In the genomic region with DNA sequence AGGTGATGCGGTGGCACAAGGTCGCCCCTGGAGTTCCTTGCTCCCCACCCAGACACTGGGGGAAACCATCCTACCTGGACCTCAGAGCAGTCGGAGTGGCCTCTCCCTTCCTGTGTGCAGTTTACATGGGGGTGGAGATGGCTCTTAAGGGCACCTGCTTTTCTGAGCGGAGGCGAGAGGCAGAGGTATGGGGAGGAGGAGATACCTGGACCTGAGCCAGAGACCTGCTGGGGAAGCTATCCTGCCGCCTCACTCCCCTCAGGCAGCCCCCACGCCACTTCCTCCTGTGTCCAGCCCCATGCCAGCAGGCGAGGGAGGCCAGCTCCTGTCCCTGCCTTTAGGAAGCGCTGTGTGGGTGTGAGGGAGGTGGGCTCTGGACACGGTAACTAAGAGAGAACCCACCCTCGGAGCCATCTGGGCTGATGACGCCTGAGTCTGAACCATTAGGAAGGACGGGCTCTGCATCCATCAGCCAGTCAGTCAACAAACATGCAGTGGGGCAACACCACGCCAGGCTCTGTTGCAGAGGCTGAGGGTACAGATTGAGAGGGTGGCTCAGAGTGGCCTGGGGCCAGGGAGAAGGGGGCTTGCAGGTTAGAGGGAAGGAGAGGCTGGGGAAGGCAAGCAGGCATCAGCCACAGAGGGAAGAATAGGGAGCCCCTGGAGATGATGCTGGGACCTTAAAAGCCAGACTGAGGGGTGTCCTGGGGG, we compare ENCODE assay signal across 8 cellular contexts. TPM values are rescaled to one million over a fixed set of nuclear protein-coding genes. Genes with fewer than 3 reads are reported as not detected.
DNase-seq lines count a peak whose midpoint lies in the region; ATAC-seq, FAIRE-seq and TF ChIP-seq lines count a peak whose summit lies in the region.

No MANE protein-coding gene starts in this region.

- H3K9me3 ChIP-seq in DND-41 (ENCODE audit: insufficient read depth, low read length, severe bottlenecking) (no peaks in the 10 kb centered on the region), GM12878 (replicated peaks; ENCODE audit: control insufficient read depth, insufficient read depth, low read length) (no peaks in the 10 kb centered on the region), mucosa of rectum (ENCODE audit: control insufficient read depth in 2 of 2, low read length in 2 of 2) (no peaks in the 10 kb centered on the region), suprapubic skin (no peaks in the 10 kb centered on the region)

- ATAC-seq in DND-41 (ENCODE audit: insufficient read depth, low read depth), result no peak
- ATAC-seq in HG03521 (IDR thresholded peaks at IDR 0.05; ENCODE audit: unreplicated experiment), result peak; percentile 2
- ATAC-seq in GM12878, result peak; percentile 3
- no peak for ATAC-seq in HG03175 (IDR thresholded peaks at IDR 0.05; ENCODE audit: unreplicated experiment)
- ATAC-seq in HG02973 (IDR thresholded peaks at IDR 0.05; ENCODE audit: unreplicated experiment), result no peak

- peak; percentile 50 for DNase-seq in DND-41
- DNase-seq in SW480 (ENCODE audit: low spot score), result peak; percentile 33
- peak; percentile 28 for DNase-seq in GM12878 (ENCODE audit: low read depth, low spot score)
- DNase-seq in suprapubic skin (ENCODE audit: low spot score in 2 of 2), result peak; percentile 67 to 83

- H3K4me2 ChIP-seq in DND-41 (ENCODE audit: insufficient read depth, low read length) (peak overlapping the region; percentile 90), GM12878 (ENCODE audit: control insufficient read depth, insufficient read depth) (peak overlapping the region; percentile 100)

- BruUV-seq in GM12878 (replicated peaks; lab: Mats Ljungman, UMichigan), result no TSS peak

- H4K20me1 ChIP-seq in DND-41 (ENCODE audit: insufficient read depth, low read length) (peaks cover 26% of the 10 kb centered on the region), GM12878 (ENCODE audit: control insufficient read depth, insufficient read depth) (no peaks in the 10 kb centered on the region)

- TF ChIP-seq POLR2A in GM12878 (IDR thresholded peaks at IDR 0.05; ENCODE audit: low read depth, low read length) (peak; percentile 81), suprapubic skin (IDR thresholded peaks at IDR 0.05) (no peak)

- H3K36me3 ChIP-seq in DND-41 (ENCODE audit: insufficient read depth, low read length) (peaks cover 41% of the 10 kb centered on the region), GM12878 (ENCODE audit: control insufficient read depth in 2 of 2, insufficient read depth in 2 of 2, low read length in 1 of 2) (peaks cover 17 to 29% of the 10 kb centered on the region in 2 experiments), mucosa of rectum (ENCODE audit: control insufficient read depth in 2 of 2, insufficient read depth in 2 of 2, low read length in 2 of 2) (peaks cover 0 to 3% of the 10 kb centered on the region in 2 donors), suprapubic skin (no peaks in the 10 kb centered on the region)

- H2AFZ ChIP-seq in DND-41 (ENCODE audit: low read depth, low read length) (no peak overlapping the region), GM12878 (ENCODE audit: control insufficient read depth, low read depth, low read length) (no peak overlapping the region)

- H3K79me2 ChIP-seq in DND-41 (ENCODE audit: insufficient read depth, low read length) (peaks cover 47% of the 10 kb centered on the region), GM12878 (ENCODE audit: control insufficient read depth, insufficient read depth, low read length) (peaks cover 55% of the 10 kb centered on the region)

- SMC1A ChIA-PET in GM12878 (lab: Charles Lee; ENCODE audit: uncharacterized antibody, unreplicated experiment), result interaction anchor here (1.5 to 4.0 kb wide), 3 partner anchors 56 to 186 kb away, joined by 5 to 30 read pairs (median 6); a partner anchor contains a TSS

- RAD21 ChIA-PET in GM12878 (lab: Charles Lee; ENCODE audit: unreplicated experiment), result interaction anchor here (1.5 to 2.8 kb wide), 3 partner anchors 93 to 245 kb away, joined by 3 to 18 read pairs (median 8); a partner anchor contains a TSS

- H3K4me3 ChIP-seq in DND-41 (ENCODE audit: low read depth in 1 of 2, low read length in 2 of 2) (peak overlapping the region; percentile 84 to 93), GM12878 (peak overlapping the region; percentile 96), mucosa of rectum (ENCODE audit: low read length in 2 of 2) (peak overlapping the region; percentile 63 to 68), suprapubic skin (peak overlapping the region; percentile 63)

- H3K27me3 ChIP-seq in DND-41 (ENCODE audit: insufficient read depth, low read length, poor library complexity) (no peaks in the 10 kb centered on the region), GM12878 (replicated peaks in 1 of 2; ENCODE audit: control insufficient read depth in 2 of 2, insufficient read depth in 2 of 2, low read length in 1 of 2) (no peaks in the 10 kb centered on the region), mucosa of rectum (ENCODE audit: control insufficient read depth in 2 of 2, insufficient read depth in 2 of 2, low read length in 2 of 2) (no peaks in the 10 kb centered on the region), suprapubic skin (no peaks in the 10 kb centered on the region)

- CTCF ChIA-PET in GM12878 (lab: Yijun Ruan, JAX), result interaction anchor here (1.0 to 4.9 kb wide), 4 partner anchors 74 to 474 kb away, joined by 3 to 45 read pairs (median 4); a partner anchor contains a TSS

- in situ Hi-C loops in GM12878 (cut with MboI), result loop anchor here (10.0 kb wide), 2 partner anchors 450 to 510 kb away; a partner anchor contains a TSS

- POLR2A ChIA-PET in GM12878 (lab: Charles Lee), result interaction anchor here (0.9 to 5.2 kb wide), 4 partner anchors 57 to 186 kb away, joined by 3 to 59 read pairs (median 6); a partner anchor contains a TSS

- H3K4me1 ChIP-seq in DND-41 (ENCODE audit: insufficient read depth, low read length) (peaks cover 50% of the 10 kb centered on the region), GM12878 (ENCODE audit: control insufficient read depth, insufficient read depth, low read length) (peaks cover 28% of the 10 kb centered on the region), mucosa of rectum (ENCODE audit: control insufficient read depth in 2 of 2, insufficient read depth in 2 of 2, low read length in 2 of 2) (peaks cover 21 to 22% of the 10 kb centered on the region in 2 donors), suprapubic skin (peaks cover 26% of the 10 kb centered on the region)

- TF ChIP-seq RAD21 in GM12878 (IDR thresholded peaks at IDR 0.05; ENCODE audit: insufficient read depth, low read depth, low read length), result no peak

- under 1% methylated on average over 14 of the region's 14 CpGs for WGBS in GM12878 (ENCODE audit: insufficient coverage, insufficient replicate concordance, low lambda C conversion rate, missing lambda C conversion rate)
- WGBS in suprapubic skin, result 39% methylated on average over 6 of the region's 14 CpGs

- peak overlapping the region; percentile 89 for H3K9ac ChIP-seq in DND-41 (ENCODE audit: low read depth, low read length)
- peak overlapping the region; percentile 99 for H3K9ac ChIP-seq in GM12878 (ENCODE audit: control insufficient read depth, insufficient read depth, low read length)
- peak overlapping the region; percentile 62 to 63 for H3K9ac ChIP-seq in mucosa of rectum (ENCODE audit: low read depth in 1 of 2, low read length in 2 of 2)

- TF ChIP-seq CTCF in DND-41 (IDR thresholded peaks at IDR 0.05; ENCODE audit: borderline replicate concordance, extremely low read depth, low read length, poor library complexity, severe bottlenecking) (no peak), GM12878 (IDR thresholded peaks at IDR 0.05 in 2 of 3, conservative IDR thresholded peaks at IDR 0.05 in 1 of 3; ENCODE audit: control insufficient read depth in 2 of 3, extremely low read depth in 1 of 3, insufficient read depth in 1 of 3, low read depth in 3 of 3, low read length in 3 of 3) (no peak), suprapubic skin (IDR thresholded peaks at IDR 0.05) (no peak)

- H3K27ac ChIP-seq in DND-41 (ENCODE audit: low read length) (peak overlapping the region; percentile 97), GM12878 (ENCODE audit: control insufficient read depth, insufficient read depth) (peak overlapping the region; percentile 100), mucosa of rectum (ENCODE audit: low read depth in 2 of 2, low read length in 2 of 2) (peak overlapping the region; percentile 77 to 88), suprapubic skin (no peak overlapping the region)

- intact Hi-C loops in GM12878 (cut with micrococcal nuclease; ENCODE audit: unreplicated experiment), result no loop called here

- no peak for FAIRE-seq in GM12878 (lab: Jason Lieb, UNC)

- TF ChIP-seq EP300 in GM12878 (IDR thresholded peaks at IDR 0.05; ENCODE audit: borderline replicate concordance in 1 of 2, control insufficient read depth in 1 of 2, low read depth in 2 of 2, low read length in 2 of 2) (no peak), suprapubic skin (IDR thresholded peaks at IDR 0.05) (no peak)

RNA-seq across cellular contexts. Expression of a gene that starts 1.2 kb away (rescaled TPM):
- 151 and 178 TPM in 2 replicates for total RNA-seq in GM12878 (2013; cell fraction: nucleolus; rRNA removed)
- total RNA-seq in GM12878 (2014; rRNA removed) (500 and 561 TPM in 2 replicates), GM12878 (2014; rRNA removed; fragmentation: Illumina TruSeq; extraction: Trizol) (819 and 863 TPM in 2 replicates), GM12878 (2021) (1,368 and 1,405 TPM in 2 replicates), suprapubic skin (10 to 100 TPM; 14.5 to 25.3 (median 19.3) TPM)
- 256 TPM for polyA plus RNA-seq in GM12878 (2011; ENCODE audit: low read depth)
- polyA plus RNA-seq in GM12878 (2011; rRNA removed) (244 and 599 TPM in 2 replicates), GM12878 (2014; fragmentation: Illumina TruSeq; extraction: Trizol) (71.8 and 624 TPM in 2 replicates), GM12878 (2014; fragmentation: Nextera tagmentation; extraction: Ambion mirVana) (10 to 100 TPM; 16.3 to 35.3 TPM), GM12878 (2014; rRNA removed) (1,464 and 1,782 TPM in 2 replicates), GM12878 (2016; fragmentation: Nextera tagmentation; extraction: Ambion mirVana) (100 to 1,000 TPM; 805 to 918 TPM)
- 1,169 and 1,928 TPM in 2 replicates for polyA plus RNA-seq in GM12878 (2011; cell fraction: cytosol; rRNA removed)
- polyA plus RNA-seq in GM12878 (2011; cell fraction: nucleus; rRNA removed), result 1,402 and 1,898 TPM in 2 replicates
- 656 and 821 TPM in 2 replicates for polyA plus RNA-seq in GM12878 (2012)
- 348 and 783 TPM in 2 replicates for polyA minus RNA-seq in GM12878 (2011; rRNA and poly(A)+ RNA removed)
- 382 and 396 TPM in 2 replicates for polyA minus RNA-seq in GM12878 (2011; cell fraction: cytosol; rRNA and poly(A)+ RNA removed)
- polyA minus RNA-seq in GM12878 (2011; cell fraction: nucleus; rRNA and poly(A)+ RNA removed), result 202 and 361 TPM in 2 replicates

RNA-seq across cellular contexts. Expression of a gene that starts 8.9 kb away (rescaled TPM):
- total RNA-seq in GM12878 (2013; cell fraction: nucleolus; rRNA removed), result 16.2 and 31.3 TPM in 2 replicates
- total RNA-seq in GM12878 (2014; rRNA removed) (49.1 and 64.6 TPM in 2 replicates), GM12878 (2014; rRNA removed; fragmentation: Illumina TruSeq; extraction: Trizol) (122 and 125 TPM in 2 replicates), GM12878 (2021) (180 and 183 TPM in 2 replicates), suprapubic skin (100 to 1,000 TPM in 3 of 4 donors, 10 to 100 TPM in 1; 72.7 to 434 (median 197) TPM)
- polyA plus RNA-seq in GM12878 (2011; ENCODE audit: low read depth), result 96.7 TPM
- polyA plus RNA-seq in GM12878 (2011; rRNA removed) (39.9 and 40.3 TPM in 2 replicates), GM12878 (2014; fragmentation: Illumina TruSeq; extraction: Trizol) (36.7 and 47.3 TPM in 2 replicates), GM12878 (2014; fragmentation: Nextera tagmentation; extraction: Ambion mirVana) (100 to 1,000 TPM; 139 to 168 TPM), GM12878 (2014; rRNA removed) (84.5 and 101 TPM in 2 replicates), GM12878 (2016; fragmentation: Nextera tagmentation; extraction: Ambion mirVana) (100 to 1,000 TPM; 273 to 292 TPM)
- polyA plus RNA-seq in GM12878 (2011; cell fraction: cytosol; rRNA removed), result 252 and 267 TPM in 2 replicates
- 77.1 and 129 TPM in 2 replicates for polyA plus RNA-seq in GM12878 (2011; cell fraction: nucleus; rRNA removed)
- 103 and 174 TPM in 2 replicates for polyA plus RNA-seq in GM12878 (2012)
- 25.9 and 76.4 TPM in 2 replicates for polyA minus RNA-seq in GM12878 (2011; rRNA and poly(A)+ RNA removed)
- polyA minus RNA-seq in GM12878 (2011; cell fraction: cytosol; rRNA and poly(A)+ RNA removed), result 23.3 and 35.0 TPM in 2 replicates
- polyA minus RNA-seq in GM12878 (2011; cell fraction: nucleus; rRNA and poly(A)+ RNA removed), result 5.5 and 5.6 TPM in 2 replicates

RNA-seq across cellular contexts. Expression of a gene that starts 9.1 kb away (rescaled TPM):
- 25.3 and 40.2 TPM in 2 replicates for total RNA-seq in GM12878 (2013; cell fraction: nucleolus; rRNA removed)
- 56.3 and 65.6 TPM in 2 replicates for total RNA-seq in GM12878 (2014; rRNA removed)
- 11.6 and 12.1 TPM in 2 replicates for total RNA-seq in GM12878 (2014; rRNA removed; fragmentation: Illumina TruSeq; extraction: Trizol)
- 56.4 and 88.1 TPM in 2 replicates for total RNA-seq in GM12878 (2021)
- 10.6 TPM for polyA plus RNA-seq in GM12878 (2011; ENCODE audit: low read depth)
- polyA plus RNA-seq in GM12878 (2011; rRNA removed), result 14.7 and 17.1 TPM in 2 replicates
- polyA plus RNA-seq in GM12878 (2011; cell fraction: cytosol; rRNA removed), result 29.4 and 46.4 TPM in 2 replicates
- 40.7 and 101 TPM in 2 replicates for polyA plus RNA-seq in GM12878 (2011; cell fraction: nucleus; rRNA removed)
- polyA plus RNA-seq in GM12878 (2012), result 40.1 and 41.8 TPM in 2 replicates
- polyA plus RNA-seq in GM12878 (2014; fragmentation: Illumina TruSeq; extraction: Trizol), result 7.7 and 9.8 TPM in 2 replicates
- polyA plus RNA-seq in GM12878 (2014; fragmentation: Nextera tagmentation; extraction: Ambion mirVana), result 10 to 100 TPM in 1 of 2 experiments, 1 to 10 TPM in 1; 2.5 to 11.0 TPM
- 43.2 and 70.8 TPM in 2 replicates for polyA plus RNA-seq in GM12878 (2014; rRNA removed)
- polyA plus RNA-seq in GM12878 (2016; fragmentation: Nextera tagmentation; extraction: Ambion mirVana), result 100 to 1,000 TPM; 110 to 123 TPM
- 6.6 and 16.0 TPM in 2 replicates for polyA minus RNA-seq in GM12878 (2011; rRNA and poly(A)+ RNA removed)
- 8.3 and 16.4 TPM in 2 replicates for polyA minus RNA-seq in GM12878 (2011; cell fraction: cytosol; rRNA and poly(A)+ RNA removed)
- polyA minus RNA-seq in GM12878 (2011; cell fraction: nucleus; rRNA and poly(A)+ RNA removed), result 13.1 and 27.5 TPM in 2 replicates
- 10 to 100 TPM; 27.3 to 56.2 (median 44.9) TPM for total RNA-seq in suprapubic skin

RNA-seq across cellular contexts. Expression of a gene that starts 14.5 kb away (rescaled TPM):
- 8.2 and 12.4 TPM in 2 replicates for total RNA-seq in GM12878 (2013; cell fraction: nucleolus; rRNA removed)
- total RNA-seq in GM12878 (2014; rRNA removed) (2.0 and 3.9 TPM in 2 replicates), GM12878 (2014; rRNA removed; fragmentation: Illumina TruSeq; extraction: Trizol) (6.0 and 6.9 TPM in 2 replicates), GM12878 (2021) (4.3 and 4.6 TPM in 2 replicates), suprapubic skin (10 to 100 TPM in 1 of 4 donors, 1 to 10 TPM in 2, not detected in 1; 4.8 to 24.6 (median 7.8) TPM)
- 9.1 TPM for polyA plus RNA-seq in GM12878 (2011; ENCODE audit: low read depth)
- polyA plus RNA-seq in GM12878 (2011; rRNA removed) (4.6 and 7.2 TPM in 2 replicates), GM12878 (2014; fragmentation: Illumina TruSeq; extraction: Trizol) (12.8 and 15.8 TPM in 2 replicates), GM12878 (2014; fragmentation: Nextera tagmentation; extraction: Ambion mirVana) (1 to 10 TPM; 6.1 to 7.3 TPM), GM12878 (2014; rRNA removed) (3.1 and 3.3 TPM in 2 replicates), GM12878 (2016; fragmentation: Nextera tagmentation; extraction: Ambion mirVana) (1 to 10 TPM; 6.3 to 8.2 TPM)
- polyA plus RNA-seq in GM12878 (2011; cell fraction: cytosol; rRNA removed), result 3.5 and 4.6 TPM in 2 replicates
- 27.9 and 42.3 TPM in 2 replicates for polyA plus RNA-seq in GM12878 (2011; cell fraction: nucleus; rRNA removed)
- 11.0 and 11.5 TPM in 2 replicates for polyA plus RNA-seq in GM12878 (2012)
- 1.5 and 2.1 TPM in 2 replicates for polyA minus RNA-seq in GM12878 (2011; rRNA and poly(A)+ RNA removed)
- not detected in 2 replicates for polyA minus RNA-seq in GM12878 (2011; cell fraction: cytosol; rRNA and poly(A)+ RNA removed)
- 2.9 and 6.4 TPM in 2 replicates for polyA minus RNA-seq in GM12878 (2011; cell fraction: nucleus; rRNA and poly(A)+ RNA removed)

Comparison
In these comparisons a context has a peak if more than half of its experiments do, and no peak if none do; other contexts are left out.
1. ATAC-seq: peak in HG03521 (single experiment) and GM12878 (single experiment); none in DND-41 (single experiment), HG03175 (single experiment) and HG02973 (single experiment).
2. RNA of a gene that starts 1.2 kb away (total RNA-seq): 151 to 1,405 TPM in GM12878; 14.5 to 25.3 TPM in suprapubic skin; every median in the first group is over 4 times any median in the second.
3. Peak in every context shown above with its lines, with median percentiles within 50 percentile points of each other: DNase-seq, H3K4me3 ChIP-seq and H3K9ac ChIP-seq.